ENCODE assay signal across 8 cellular contexts in genomic region chr2:218568190-218569037, GRCh38. TPM values are rescaled to one million over a fixed set of nuclear protein-coding genes. Genes with fewer than 3 reads are reported as not detected.
DNase-seq lines count a peak whose midpoint lies in the region; ATAC-seq and TF ChIP-seq lines count a peak whose summit lies in the region.

Gene CNOT9 (plus strand): TSS chr2:218568839. CDS start chr2:218568955, 116 bp downstream.
Gene USP37 (minus strand): TSS chr2:218568351. CDS start chr2:218558653, 9,698 bp downstream.

- peaks cover 55% of the 10 kb centered on the region for H3K4me1 Mint-ChIP-seq in activated T-cell treated with anti-CD3 and anti-CD28 coated beads, Interleukin-2, amount 50 U/mL, for 24 hours (ENCODE audit: low read depth)

- peaks cover 11% of the 10 kb centered on the region for H3K4me1 ChIP-seq in mucosa of stomach (ENCODE audit: control insufficient read depth, insufficient read depth, low read length)

- H3K36me3 ChIP-seq in mucosa of stomach (ENCODE audit: control insufficient read depth, insufficient read depth, low read length): no peaks in the 10 kb centered on the region

- H3K9me3 ChIP-seq in mucosa of stomach (ENCODE audit: control insufficient read depth, low read length): no peaks in the 10 kb centered on the region

- H3K9me3 Mint-ChIP-seq in activated T-cell treated with anti-CD3 and anti-CD28 coated beads, Interleukin-2, amount 50 U/mL, for 24 hours: no peaks in the 10 kb centered on the region

- H3K27ac Mint-ChIP-seq in activated T-cell treated with anti-CD3 and anti-CD28 coated beads, Interleukin-2, amount 50 U/mL, for 24 hours: peak within 1 kb of the TSS; percentile 100

- peak within 1 kb of the TSS; percentile 89 for H3K9ac ChIP-seq in mucosa of stomach (ENCODE audit: low read length)

- peak; percentile 83 for TF ChIP-seq POLR2A in erythroblast (IDR thresholded peaks at IDR 0.05; ENCODE audit: low read length)

- peak within 1 kb of the TSS; percentile 94 for H3K4me3 Mint-ChIP-seq in activated T-cell treated with anti-CD3 and anti-CD28 coated beads, Interleukin-2, amount 50 U/mL, for 24 hours

- in situ Hi-C loops in KBM-7 (cut with MboI; ENCODE audit: low pct_unique_long_range_greater_than_20kb, low sequenced_read_pairs): no loop called here

- ATAC-seq in GM21717 (IDR thresholded peaks at IDR 0.05; ENCODE audit: unreplicated experiment): peak; percentile 63

- peaks cover 93% of the 10 kb centered on the region for H3K36me3 Mint-ChIP-seq in activated T-cell treated with anti-CD3 and anti-CD28 coated beads, Interleukin-2, amount 50 U/mL, for 24 hours (ENCODE audit: low read depth)

- DNase-seq in DMS153 treated with DMSO at 0.1 percent for 48 hours (lab: John Stamatoyannopoulos, UW; ENCODE audit: unreplicated experiment) (peak; percentile 96), KBM-7 (peak; percentile 98), erythroblast (lab: John Stamatoyannopoulos, UW) (peak; percentile 100)
- peak; percentile 100 for DNase-seq in activated T-cell treated with anti-CD3 and anti-CD28 coated beads, Interleukin-2, amount 50 U/mL, for 24 hours
- DNase-seq in stimulated activated CD8-positive, alpha-beta memory T cell treated with anti-CD3 and anti-CD28 coated beads, Interleukin-7, amount 100 ng/mL, for 1 hour (ENCODE audit: low read depth in 2 of 2): peak; percentile 100

- no peaks in the 10 kb centered on the region for H3K27me3 ChIP-seq in mucosa of stomach (ENCODE audit: control insufficient read depth, insufficient read depth, low read length)

- H3K27me3 Mint-ChIP-seq in activated T-cell treated with anti-CD3 and anti-CD28 coated beads, Interleukin-2, amount 50 U/mL, for 24 hours: no peaks in the 10 kb centered on the region

- H3K4me3 ChIP-seq in mucosa of stomach (ENCODE audit: low read length): peak within 1 kb of the TSS; percentile 79

TF ChIP-seq in PFSK-1, 5 proteins besides CTCF, POLR2A, EP300 and RAD21:
- TF ChIP-seq FOXP2 (optimal IDR thresholded peaks at IDR 0.05; ENCODE audit: borderline replicate concordance, extremely low read depth, extremely low read length, insufficient read depth) (peak; percentile 34), POLR2AphosphoS5 (IDR thresholded peaks at IDR 0.05; ENCODE audit: low read depth, low read length) (peak; percentile 77), TAF1 (IDR thresholded peaks at IDR 0.05; ENCODE audit: borderline replicate concordance, insufficient read depth, low read length) (peak; percentile 38), REST (IDR thresholded peaks at IDR 0.05; ENCODE audit: insufficient read depth in 1 of 2, low read depth in 2 of 2, low read length in 2 of 2) (no peak), SIN3A (IDR thresholded peaks at IDR 0.05; ENCODE audit: borderline replicate concordance, insufficient read depth, low read length) (peak; percentile 74; the same call in 1 of the 2 replicates)

RNA-seq across cellular contexts. Expression of gene CNOT9, which starts in this region (rescaled TPM):
- polyA plus RNA-seq in PFSK-1 (2012; ENCODE audit: insufficient read length, low read depth): 20.6 TPM

RNA-seq across cellular contexts. Expression of gene USP37, which starts in this region (rescaled TPM):
- 1.9 TPM for polyA plus RNA-seq in PFSK-1 (2012; ENCODE audit: insufficient read length, low read depth)

Comparison
In these comparisons a context has a peak if more than half of its experiments do, and no peak if none do; other contexts are left out.
1. Peak in every context shown above with its lines: DNase-seq, ATAC-seq and H3K4me3 ChIP-seq.